Comparison of ENCODE assay signal across 29 cellular contexts in the genomic region with DNA sequence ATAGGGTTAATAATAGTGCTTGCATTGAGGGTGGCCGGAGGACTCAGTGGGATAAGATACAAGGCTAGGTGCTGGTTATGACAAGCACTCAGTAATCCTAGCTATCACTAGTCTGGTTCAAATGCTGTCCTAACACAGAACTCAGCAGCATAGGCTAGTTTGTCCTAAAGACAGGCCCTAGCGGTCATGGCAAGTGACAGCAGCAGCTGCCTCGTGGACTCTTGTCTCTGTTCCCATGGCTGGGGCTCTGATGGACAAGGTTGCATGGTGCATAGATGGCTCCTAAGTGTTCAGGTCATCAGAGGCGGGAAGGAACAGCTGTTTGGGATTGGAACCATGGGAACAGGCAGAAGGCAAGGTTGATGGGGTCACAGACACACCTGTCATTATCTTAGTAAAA. TPM values are rescaled to one million over a fixed set of nuclear protein-coding genes. Genes with fewer than 3 reads are reported as not detected.
DNase-seq lines count a peak whose midpoint lies in the region; ATAC-seq, FAIRE-seq and TF ChIP-seq lines count a peak whose summit lies in the region.
"Had no signal": no experiment of that assay in that cellular context is flagged by ENCODE, and none has a peak within 500 bp of the region (broad histone marks: within the 10 kb centered on the region; RNA-seq: fewer than 3 reads in every experiment).

No MANE protein-coding gene starts in this region.

- H2BK5ac ChIP-seq in H1 (ENCODE audit: low read depth, low read length): no peak overlapping the region

- no peak overlapping the region for H3K4ac ChIP-seq in H1 (replicated peaks; ENCODE audit: insufficient read length, low read depth, low read length)

- H3K14ac ChIP-seq in H1 (ENCODE audit: insufficient read length): no peak overlapping the region

- H3K4me1 Mint-ChIP-seq in GM23338 (peaks cover 2% of the 10 kb centered on the region; the same call in 1 of the 3 replicates), type B pancreatic cell (ENCODE audit: unreplicated experiment) (peaks cover 17% of the 10 kb centered on the region)
- no peaks in the 10 kb centered on the region for H3K4me1 Mint-ChIP-seq in natural killer cell treated with Interleukin-12 subunit alpha and Interleukin-12 subunit beta and Interleukin-15 and Interleukin-18, amount 100 ng/mL, for 72 hours (ENCODE audit: low read depth in 2 of 2)
- H3K4me1 Mint-ChIP-seq: activated B cell treated with CpG ODN at 0.5 μM for 24 hours; stimulated activated memory B cell treated with anti-CD40 and anti-IgM and Interleukin-4, amounts not matched to agents 10 μg/mL and 1 μg/mL and 100 μg/mL, for 72 hours had no signal

- H4K91ac ChIP-seq in H1 (replicated peaks; ENCODE audit: insufficient read length, low read length): no peak overlapping the region

- H3K27ac Mint-ChIP-seq in GM23338: no peak overlapping the region
- H3K27ac Mint-ChIP-seq in type B pancreatic cell: no peak overlapping the region
- no peak overlapping the region for H3K27ac Mint-ChIP-seq in natural killer cell treated with Interleukin-12 subunit alpha and Interleukin-12 subunit beta and Interleukin-15 and Interleukin-18, amount 100 ng/mL, for 72 hours
- H3K27ac Mint-ChIP-seq: activated B cell treated with CpG ODN at 0.5 μM for 24 hours; stimulated activated memory B cell treated with anti-CD40 and anti-IgM and Interleukin-4, amounts not matched to agents 10 μg/mL and 1 μg/mL and 100 μg/mL, for 72 hours had no signal

- H3K4me1 ChIP-seq in GM23338 (ENCODE audit: insufficient read depth): no peaks in the 10 kb centered on the region
- H3K4me1 ChIP-seq in H1 (replicated peaks in 1 of 4; ENCODE audit: control insufficient read depth in 3 of 4, insufficient read depth in 4 of 4, low read length in 3 of 4): no peaks in the 10 kb centered on the region
- no peaks in the 10 kb centered on the region for H3K4me1 ChIP-seq in effector memory CD4-positive, alpha-beta T cell (ENCODE audit: control insufficient read depth, insufficient read depth, low read length, poor library complexity, severe bottlenecking)
- H3K4me1 ChIP-seq: ascending aorta, gastroesophageal sphincter, lower lobe of right lung had no signal

- H2BK20ac ChIP-seq in H1 (ENCODE audit: low read length): no peak overlapping the region

- H4K20me1 ChIP-seq in GM23338 (replicated peaks; ENCODE audit: insufficient read depth) (no peaks in the 10 kb centered on the region), H1 (replicated peaks in 1 of 2; ENCODE audit: control insufficient read depth in 1 of 2, insufficient read depth in 2 of 2, low read length in 2 of 2) (no peaks in the 10 kb centered on the region)

- H4K5ac ChIP-seq in H1 (ENCODE audit: insufficient read length, low read depth, low read length): no peak overlapping the region

- H3K23me2 ChIP-seq in H1 (ENCODE audit: low read depth, low read length): no peaks in the 10 kb centered on the region; the same call in 1 of the 2 replicates

- H2AFZ ChIP-seq in GM23338 (no peak overlapping the region), H1 (ENCODE audit: low read length) (no peak overlapping the region)
- H2AFZ ChIP-seq: GM23248 had no signal

- no peak overlapping the region for H2AK5ac ChIP-seq in H1 (ENCODE audit: low read depth, low read length)

- H3K4me3 Mint-ChIP-seq in GM23338 (no peak overlapping the region), type B pancreatic cell (no peak overlapping the region)
- H3K4me3 Mint-ChIP-seq in natural killer cell treated with Interleukin-12 subunit alpha and Interleukin-12 subunit beta and Interleukin-15 and Interleukin-18, amount 100 ng/mL, for 72 hours: no peak overlapping the region
- H3K4me3 Mint-ChIP-seq: activated B cell treated with CpG ODN at 0.5 μM for 24 hours; stimulated activated memory B cell treated with anti-CD40 and anti-IgM and Interleukin-4, amounts not matched to agents 10 μg/mL and 1 μg/mL and 100 μg/mL, for 72 hours had no signal

- no peak overlapping the region for H3K23ac ChIP-seq in H1 (ENCODE audit: insufficient read length)

- TF ChIP-seq EP300 in H1 (IDR thresholded peaks at IDR 0.05; ENCODE audit: borderline replicate concordance in 1 of 2, low read depth in 2 of 2, low read length in 2 of 2): no peak

- H3K36me3 ChIP-seq in GM23338 (ENCODE audit: insufficient read depth) (no peaks in the 10 kb centered on the region), H1 (ENCODE audit: control insufficient read depth in 2 of 4, insufficient read depth in 4 of 4, low read length in 3 of 4) (no peaks in the 10 kb centered on the region)
- no peaks in the 10 kb centered on the region for H3K36me3 ChIP-seq in effector memory CD4-positive, alpha-beta T cell (ENCODE audit: control insufficient read depth, insufficient read depth, low read length)
- H3K36me3 ChIP-seq: ascending aorta, gastroesophageal sphincter, lower lobe of right lung had no signal

- 0 out of 2 replicates have a peak, but pooled peaks cover 13% of the 10 kb centered on the region for H3K9me2 ChIP-seq in GM23338 (ENCODE audit: insufficient read depth)

- TF ChIP-seq POLR2A in H1 (IDR thresholded peaks at IDR 0.05; ENCODE audit: control extremely low read depth in 1 of 2, low read depth in 2 of 2, low read length in 2 of 2): no peak

- H4K8ac ChIP-seq in H1 (ENCODE audit: extremely low read depth, insufficient read depth, low read length): no peak overlapping the region

- no peak overlapping the region for H3K9ac ChIP-seq in H1 (replicated peaks in 1 of 4; ENCODE audit: extremely low read depth in 1 of 4, low read depth in 3 of 4, low read length in 3 of 4)
- H3K9ac ChIP-seq: GM23248, KMS-11 had no signal

- no peaks in the 10 kb centered on the region for H3K36me3 Mint-ChIP-seq in GM23338 (ENCODE audit: low read depth)
- no peaks in the 10 kb centered on the region for H3K36me3 Mint-ChIP-seq in type B pancreatic cell
- H3K36me3 Mint-ChIP-seq in natural killer cell treated with Interleukin-12 subunit alpha and Interleukin-12 subunit beta and Interleukin-15 and Interleukin-18, amount 100 ng/mL, for 72 hours: no peaks in the 10 kb centered on the region
- H3K36me3 Mint-ChIP-seq: stimulated activated memory B cell treated with anti-CD40 and anti-IgM and Interleukin-4, amounts not matched to agents 10 μg/mL and 1 μg/mL and 100 μg/mL, for 72 hours had no signal

- ATAC-seq in GM23338 (peak; percentile 53; the same call in 2 of the 3 replicates), GM21526 (IDR thresholded peaks at IDR 0.05; ENCODE audit: low FRiP score, unreplicated experiment) (no peak)
- no peak for ATAC-seq in natural killer cell treated with Interleukin-12 subunit alpha and Interleukin-12 subunit beta and Interleukin-15 and Interleukin-18, amount 100 ng/mL, for 72 hours
- ATAC-seq: gastroesophageal sphincter, lower lobe of right lung had no signal

- no peak overlapping the region for H2BK15ac ChIP-seq in H1 (ENCODE audit: low read length)

- no peaks in the 10 kb centered on the region for H3K27me3 ChIP-seq in GM23338 (ENCODE audit: insufficient read depth)
- no peaks in the 10 kb centered on the region for H3K27me3 ChIP-seq in H1 (replicated peaks in 1 of 4; ENCODE audit: control insufficient read depth in 3 of 4, extremely low read depth in 1 of 4, insufficient read depth in 3 of 4, low read length in 3 of 4)
- H3K27me3 ChIP-seq in effector memory CD4-positive, alpha-beta T cell (replicated peaks; ENCODE audit: control insufficient read depth, insufficient read depth, low read length, poor library complexity, severe bottlenecking): no peaks in the 10 kb centered on the region
- H3K27me3 ChIP-seq: ascending aorta, gastroesophageal sphincter had no signal

- peak; percentile 29; the same call in 1 of the 2 replicates for TF ChIP-seq CTCF in GM12874 (IDR thresholded peaks at IDR 0.05; ENCODE audit: insufficient read depth, low read depth, low read length)
- peak in 1 of 2 experiments; percentile 17; a peak in 2 of 4 replicates for TF ChIP-seq CTCF in GM23338 (conservative IDR thresholded peaks at IDR 0.05; ENCODE audit: low read depth in 2 of 2)
- peak in 2 of 3 experiments; percentile 26 to 35; a peak in 2 of 4 replicates for TF ChIP-seq CTCF in H1 (IDR thresholded peaks at IDR 0.05; ENCODE audit: control extremely low read depth in 1 of 3, insufficient read depth in 1 of 3, low read depth in 1 of 3, low read length in 3 of 3)
- TF ChIP-seq CTCF in type B pancreatic cell (conservative IDR thresholded peaks at IDR 0.05): no peak

- CTCF ChIA-PET in H1 (lab: Charles Lee; ENCODE audit: partially characterized antibody): interaction anchor here (0.9 to 1.8 kb wide), 4 partner anchors 9 to 29 kb away, joined by 3 to 7 read pairs (median 6); no protein-coding TSS in a partner anchor

- H3K4me2 ChIP-seq in GM23338 (no peak overlapping the region), H1 (ENCODE audit: insufficient read depth in 1 of 2, low read depth in 2 of 2, low read length in 2 of 2) (no peak overlapping the region)
- H3K4me2 ChIP-seq: KMS-11 had no signal

- H3F3A ChIP-seq in GM23338 (replicated peaks; ENCODE audit: low read depth): no peaks in the 10 kb centered on the region

- H3K4me3 ChIP-seq in GM23338 (no peak overlapping the region), H1 (ENCODE audit: extremely low read depth in 1 of 4, insufficient read depth in 2 of 4, low read depth in 3 of 4, low read length in 4 of 4) (no peak overlapping the region)
- no peak overlapping the region for H3K4me3 ChIP-seq in effector memory CD4-positive, alpha-beta T cell (ENCODE audit: insufficient read depth, low read depth, low read length, poor library complexity, severe bottlenecking)
- H3K4me3 ChIP-seq: ascending aorta, gastroesophageal sphincter, GM23248, lower lobe of right lung, SK-N-MC, skin epidermis had no signal

- H3K27ac ChIP-seq in GM23338 (ENCODE audit: low read depth): no peak overlapping the region
- H3K27ac ChIP-seq in H1 (ENCODE audit: low read depth, low read length): no peak overlapping the region
- no peak overlapping the region for H3K27ac ChIP-seq in effector memory CD4-positive, alpha-beta T cell (ENCODE audit: insufficient read depth, low read length, poor library complexity, severe bottlenecking)
- H3K27ac ChIP-seq: ascending aorta, gastroesophageal sphincter, GM23248, KMS-11, lower lobe of right lung, SK-N-MC, skin epidermis had no signal

- H3K56ac ChIP-seq in H1 (replicated peaks; ENCODE audit: insufficient read length, low read depth, low read length): no peak overlapping the region

- DNase-seq in GM23338 (ENCODE audit: low spot score): peak; percentile 19
- peak; percentile 54 for DNase-seq in NCI-H2227 treated with DMSO at 0.1 percent for 48 hours (lab: John Stamatoyannopoulos, UW)
- DNase-seq in H1 (ENCODE audit: low read depth in 1 of 2, low spot score in 2 of 2): no peak
- DNase-seq in type B pancreatic cell (ENCODE audit: extremely low spot score, unreplicated experiment): no peak
- no peak for DNase-seq in natural killer cell treated with Interleukin-12 subunit alpha and Interleukin-12 subunit beta and Interleukin-15 and Interleukin-18, amount 100 ng/mL, for 72 hours (ENCODE audit: low spot score)
- DNase-seq in effector memory CD4-positive, alpha-beta T cell: no peak
- DNase-seq: activated B cell treated with CpG ODN at 0.5 μM for 24 hours; activated CD4-positive, alpha-beta T cell treated with anti-CD3 and anti-CD28 coated beads, Interleukin-2, amount 50 U/mL, for 1 hour; activated T-cell treated with anti-CD3 and anti-CD28 coated beads, Interleukin-2, amount 50 U/mL, for 48 hours; C1 segment of cervical spinal cord; COR-L47; GM23248; lower lobe of right lung; NCI-H1436; NCI-H2081; T-helper 1 cell had no signal

- WGBS in H1 (ENCODE audit: extremely low coverage in 1 of 2, insufficient coverage in 1 of 2, insufficient read length in 1 of 2, insufficient replicate concordance in 2 of 2, low coverage in 1 of 2, low lambda C conversion rate in 2 of 2, missing lambda C conversion rate in 1 of 2), 2 experiments: 92% methylated on average over 4 of the region's 4 CpGs; no CpG with 5 or more reads in 1 of the 2 experiments

- H3K79me2 ChIP-seq in GM23338 (replicated peaks; ENCODE audit: insufficient read depth): no peaks in the 10 kb centered on the region
- H3K79me2 ChIP-seq in H1 (ENCODE audit: control insufficient read depth in 1 of 2, insufficient read depth in 2 of 2, low read length in 2 of 2): no peaks in the 10 kb centered on the region

- H3K9me3 Mint-ChIP-seq in GM23338: no peaks in the 10 kb centered on the region; the same call in 2 of the 3 replicates
- no peaks in the 10 kb centered on the region for H3K9me3 Mint-ChIP-seq in type B pancreatic cell
- peaks cover 7% of the 10 kb centered on the region for H3K9me3 Mint-ChIP-seq in natural killer cell treated with Interleukin-12 subunit alpha and Interleukin-12 subunit beta and Interleukin-15 and Interleukin-18, amount 100 ng/mL, for 72 hours

- H2BK12ac ChIP-seq in H1 (ENCODE audit: low read depth, low read length): no peak overlapping the region

- TF ChIP-seq RAD21 in H1 (IDR thresholded peaks at IDR 0.05 in 1 of 2, conservative IDR thresholded peaks at IDR 0.05 in 1 of 2; ENCODE audit: low read depth in 2 of 2, low read length in 2 of 2): no peak

- no peak overlapping the region for H2BK120ac ChIP-seq in H1 (replicated peaks; ENCODE audit: low read depth, low read length)

- no peak overlapping the region for H3K18ac ChIP-seq in H1 (ENCODE audit: extremely low read depth, low read length)

- POLR2A ChIA-PET in H1 (lab: Charles Lee; ENCODE audit: partially characterized antibody): no interaction called here

- no peaks in the 10 kb centered on the region for H3K9me3 ChIP-seq in H1 (ENCODE audit: insufficient read depth in 2 of 2, low read depth in 1 of 2, low read length in 1 of 2)
- H3K9me3 ChIP-seq in effector memory CD4-positive, alpha-beta T cell (ENCODE audit: control insufficient read depth, low read length): no peaks in the 10 kb centered on the region
- H3K9me3 ChIP-seq: ascending aorta, gastroesophageal sphincter, lower lobe of right lung had no signal

- no peaks in the 10 kb centered on the region for H3K79me1 ChIP-seq in H1 (ENCODE audit: low read depth, low read length)

- H3K27me3 Mint-ChIP-seq in GM23338 (ENCODE audit: insufficient read depth, low read depth, poor library complexity) (peaks cover 3% of the 10 kb centered on the region), type B pancreatic cell (peaks cover 4% of the 10 kb centered on the region)
- peaks cover 10 to 29% of the 10 kb centered on the region in 2 donors for H3K27me3 Mint-ChIP-seq in natural killer cell treated with Interleukin-12 subunit alpha and Interleukin-12 subunit beta and Interleukin-15 and Interleukin-18, amount 100 ng/mL, for 72 hours

- no peak for FAIRE-seq in H1 (lab: Jason Lieb, UNC)
- FAIRE-seq: HTR-8/SVneo had no signal

RNA-seq across cellular contexts. Expression of a gene that starts 42.4 kb away (rescaled TPM):
- not detected in 2 replicates for total RNA-seq in GM23338 (2014; rRNA removed; shearing (Covaris generic))
- polyA plus RNA-seq in GM23338 (2016; fragmentation: Nextera tagmentation; extraction: Ambion mirVana): 0.29 TPM in 1 of 2 replicates, not detected in the other
- total RNA-seq in H1 (2021; fragmentation: NEBNext Ultra II Directional; extraction: Animal tissue kit (Norgen Biotek cat#: 25700)): not detected in 2 replicates
- not detected in 2 replicates for polyA plus RNA-seq in H1 (2011; rRNA removed)
- polyA plus RNA-seq in H1 (2011; cell fraction: cytosol; rRNA removed): not detected
- not detected for polyA plus RNA-seq in H1 (2011; cell fraction: nucleus; rRNA removed)
- polyA plus RNA-seq in H1 (2012, experiment 1 of 2): 0.22 TPM in 1 of 4 replicates, not detected in the others
- not detected for polyA plus RNA-seq in H1 (2012, experiment 2 of 2)
- 0.02 TPM for polyA plus RNA-seq in H1 (2013, experiment 1 of 2)
- polyA plus RNA-seq in H1 (2013, experiment 2 of 2): not detected
- polyA minus RNA-seq in H1 (2011; rRNA and poly(A)+ RNA removed): not detected in 2 replicates
- polyA minus RNA-seq in H1 (2011; cell fraction: cytosol; rRNA and poly(A)+ RNA removed): not detected
- not detected for polyA minus RNA-seq in H1 (2011; cell fraction: nucleus; rRNA and poly(A)+ RNA removed)
- total RNA-seq in type B pancreatic cell (ENCODE audit: low replicate concordance): 8.4 and 16.1 TPM in 2 replicates
- under 1 TPM in 1 of 2 donors, not detected in 1; 0.05 TPM for total RNA-seq in natural killer cell treated with Interleukin-12 subunit alpha and Interleukin-12 subunit beta and Interleukin-15 and Interleukin-18, amount 100 ng/mL, for 72 hours
- total RNA-seq: activated B cell treated with CpG ODN at 0.5 μM for 24 hours, G401, NCI-H460, RPMI7951 had no signal
- polyA plus RNA-seq: neural cell had no signal

Comparison
In these comparisons a context has a peak if more than half of its experiments do, and no peak if none do; other contexts are left out.
1. DNase-seq: peak in GM23338 (single experiment) and NCI-H2227 treated with DMSO at 0.1 percent for 48 hours (single experiment); none in H1 (0 of 2), type B pancreatic cell (single experiment), natural killer cell treated with Interleukin-12 subunit alpha and Interleukin-12 subunit beta and Interleukin-15 and Interleukin-18, amount 100 ng/mL, for 72 hours (single experiment) and effector memory CD4-positive, alpha-beta T cell (0 of 3).